ENCODE assay signal across 11 cellular contexts in the genomic region with DNA sequence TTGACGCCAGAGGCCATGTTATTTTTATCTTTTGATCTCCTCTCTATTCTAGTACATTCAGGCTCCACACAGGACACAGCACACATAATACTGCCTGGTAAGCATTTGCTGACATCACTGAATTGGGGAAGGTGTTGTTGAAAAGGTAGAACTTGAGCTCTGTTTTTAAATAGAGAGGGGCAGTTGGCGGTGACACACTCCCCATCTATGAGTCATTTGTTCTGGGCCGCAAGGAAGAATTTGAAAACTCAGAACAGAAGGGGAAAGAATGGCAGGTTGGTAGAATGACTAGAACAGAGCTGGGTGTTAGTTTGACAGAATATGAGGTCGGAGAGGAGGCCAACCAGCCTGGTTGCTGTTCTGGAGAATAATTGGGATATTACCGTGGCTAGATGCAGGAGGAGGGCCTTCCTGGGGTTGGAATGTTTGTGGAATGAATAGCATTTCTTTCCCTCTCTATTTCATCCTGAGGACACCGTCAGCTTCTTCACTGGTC. TPM values are rescaled to one million over a fixed set of nuclear protein-coding genes. Genes with fewer than 3 reads are reported as not detected.
DNase-seq lines count a peak whose midpoint lies in the region; ATAC-seq and TF ChIP-seq lines count a peak whose summit lies in the region.
"Had no signal": no experiment of that assay in that cellular context is flagged by ENCODE, and none has a peak within 500 bp of the region (broad histone marks: within the 10 kb centered on the region; RNA-seq: fewer than 3 reads in every experiment).

No MANE protein-coding gene starts in this region.

- H3K36me3 ChIP-seq in ACC112 (ENCODE audit: insufficient read depth, low read length) = no peaks in the 10 kb centered on the region
- no peaks in the 10 kb centered on the region for H3K36me3 ChIP-seq in breast epithelium
- H3K36me3 ChIP-seq: HAP-1 had no signal

- no peak for ATAC-seq in HG03439 (IDR thresholded peaks at IDR 0.05; ENCODE audit: unreplicated experiment)
- ATAC-seq in HG03108 (IDR thresholded peaks at IDR 0.05; ENCODE audit: unreplicated experiment) = no peak

- H3K36me3 Mint-ChIP-seq in HFFc6 (ENCODE audit: low read depth) = no peaks in the 10 kb centered on the region
- no peaks in the 10 kb centered on the region for H3K36me3 Mint-ChIP-seq in mesothelial cell of epicardium

- H3K4me3 ChIP-seq in ACC112 (ENCODE audit: low read depth, low read length) (peak overlapping the region; percentile 12), breast epithelium (peak overlapping the region in 1 of 3 donors; percentile 4)
- H3K4me3 ChIP-seq: HAP-1 had no signal

- no peaks in the 10 kb centered on the region for H3K9me3 Mint-ChIP-seq in HFFc6
- no peaks in the 10 kb centered on the region for H3K9me3 Mint-ChIP-seq in mesothelial cell of epicardium

- no peak overlapping the region for H2AFZ ChIP-seq in ACC112 (ENCODE audit: low read length, unreplicated experiment)

- H3K79me2 ChIP-seq in ACC112 (ENCODE audit: control insufficient read depth, insufficient read depth, low read length, unreplicated experiment) = no peaks in the 10 kb centered on the region

- H3K27me3 ChIP-seq in ACC112 (ENCODE audit: insufficient read depth, low read length) (no peaks in the 10 kb centered on the region), breast epithelium (no peaks in the 10 kb centered on the region)

- intact Hi-C loops in breast epithelium (cut with DNase I; ENCODE audit: low total_unique reads) = no loop called here

- H3K27ac Mint-ChIP-seq in HFFc6 = peak overlapping the region; percentile 74
- H3K27ac Mint-ChIP-seq in mesothelial cell of epicardium = peak overlapping the region; percentile 96

- H3K4me3 Mint-ChIP-seq in HFFc6 (peak overlapping the region; percentile 73), mesothelial cell of epicardium (peak overlapping the region; percentile 1)

- H3K4me1 ChIP-seq in ACC112 (ENCODE audit: control insufficient read depth, insufficient read depth, low read length, unreplicated experiment) (peaks cover 45% of the 10 kb centered on the region), breast epithelium (peaks cover 2 to 21% of the 10 kb centered on the region in 2 donors)
- H3K4me1 ChIP-seq: HAP-1 had no signal

- peak overlapping the region; percentile 95 for H3K27ac ChIP-seq in ACC112 (ENCODE audit: low read depth, low read length)
- H3K27ac ChIP-seq in breast epithelium = peak overlapping the region; percentile 88 to 91

- H3K27me3 Mint-ChIP-seq in HFFc6 (ENCODE audit: insufficient read depth) (no peaks in the 10 kb centered on the region), mesothelial cell of epicardium (ENCODE audit: low read depth) (no peaks in the 10 kb centered on the region)

- no peaks in the 10 kb centered on the region for H3K9me3 ChIP-seq in breast epithelium

- no peak for TF ChIP-seq POLR2A in breast epithelium (IDR thresholded peaks at IDR 0.05)

- peak; percentile 78 for DNase-seq in HFFc6
- DNase-seq in breast epithelium (ENCODE audit: low spot score in 2 of 2) = peak in 1 of 2 donors; percentile 49
- peak in 1 of 2 experiments; percentile 40 for DNase-seq in mesothelial cell of epicardium (ENCODE audit: low spot score in 2 of 2, unreplicated experiment in 2 of 2)
- no peak for DNase-seq in NCI-H1105 (lab: John Stamatoyannopoulos, UW)
- no peak for DNase-seq in NCI-H2196 treated with DMSO at 0.1 percent for 48 hours (lab: John Stamatoyannopoulos, UW; ENCODE audit: unreplicated experiment)
- DNase-seq: NCI-H1417 treated with DMSO at 0.1 percent for 48 hours; stimulated activated CD4-positive, alpha-beta T cell treated with anti-CD3 and anti-CD28 coated beads, Interleukin-4, amount 100 ng/mL, for 24 hours had no signal

- H3K4me1 Mint-ChIP-seq in HFFc6 (ENCODE audit: low read depth) (peaks cover 46% of the 10 kb centered on the region), mesothelial cell of epicardium (peaks cover 48% of the 10 kb centered on the region)

- TF ChIP-seq CTCF in HFFc6 (IDR thresholded peaks at IDR 0.05) (no peak), breast epithelium (IDR thresholded peaks at IDR 0.05) (no peak), mesothelial cell of epicardium (IDR thresholded peaks at IDR 0.05; ENCODE audit: unreplicated experiment) (no peak)

RNA-seq across cellular contexts. Expression of a gene that starts 52.1 kb away (rescaled TPM):
- 10 to 100 TPM; 15.8 to 25.5 (median 19.0) TPM for total RNA-seq in HFFc6 (2021; fragmentation: NEBNext Ultra II Directional; extraction: Animal tissue kit (Norgen Biotek cat#: 25700))
- total RNA-seq in breast epithelium (100 to 1,000 TPM; 207 to 550 (median 379) TPM), mesothelial cell of epicardium (124 to 134 TPM (median 130 TPM) in 3 replicates)
